In the genomic region with DNA sequence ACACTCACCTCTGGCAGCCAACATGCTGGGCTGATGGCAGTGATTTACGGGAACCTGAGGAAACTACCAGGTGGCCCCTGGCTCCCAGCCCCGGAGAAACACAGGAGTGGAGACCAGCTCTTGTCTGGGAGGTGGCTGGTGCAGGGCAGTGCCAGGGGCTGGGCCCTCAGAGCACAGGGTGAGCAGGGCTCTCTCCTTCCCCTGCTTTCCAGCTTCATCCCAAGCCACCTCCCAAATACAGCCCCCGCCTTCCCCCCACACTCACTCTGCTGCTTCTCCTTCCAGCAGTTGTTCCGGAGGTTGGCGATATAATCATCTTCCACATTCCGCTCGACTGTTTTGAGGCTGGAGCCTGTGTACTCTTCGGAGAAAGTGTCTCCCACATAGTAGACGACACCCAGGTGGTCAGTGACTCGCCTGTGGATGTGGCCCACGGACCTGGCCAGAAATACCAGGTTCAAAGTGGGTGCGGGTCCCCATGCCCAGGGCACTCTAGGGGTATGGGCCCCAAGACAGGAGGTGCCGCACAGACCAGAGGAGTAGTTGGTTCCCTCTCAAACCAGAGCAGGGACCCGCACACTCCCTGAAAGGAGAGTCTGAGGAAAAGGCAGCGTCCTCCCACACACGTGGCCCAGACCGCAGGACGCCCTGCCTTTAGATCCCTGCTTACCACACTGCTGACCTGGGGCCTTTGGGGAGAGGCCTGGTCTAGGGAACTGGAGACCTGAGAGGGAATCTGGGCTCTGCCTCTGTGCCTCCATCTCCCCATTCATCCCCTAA, we compare ENCODE assay signal across 8 cellular contexts. TPM values are rescaled to one million over a fixed set of nuclear protein-coding genes. Genes with fewer than 3 reads are reported as not detected.
A peak's percentile ranks its signal among the peaks of the same experiment; 100 is the strongest.
DNase-seq lines count a peak whose midpoint lies in the region; ATAC-seq and TF ChIP-seq lines count a peak whose summit lies in the region.

No MANE protein-coding gene starts in this region.

- H3K36me3 Mint-ChIP-seq in effector memory CD8-positive, alpha-beta T cell (ENCODE audit: insufficient read depth): peaks cover 65% of the 10 kb centered on the region
- peaks cover 28% of the 10 kb centered on the region for H3K36me3 Mint-ChIP-seq in nephron progenitor cell (ENCODE audit: low read depth)

- no peak overlapping the region for H3K18ac ChIP-seq in mesendoderm (ENCODE audit: low read length)

- no peak for TF ChIP-seq CTCF in A673 (conservative IDR thresholded peaks at IDR 0.05; ENCODE audit: low read depth, low read length)
- no peak for TF ChIP-seq CTCF in OCI-LY7 (conservative IDR thresholded peaks at IDR 0.05; ENCODE audit: low read length)
- no peak for TF ChIP-seq CTCF in nephron progenitor cell (IDR thresholded peaks at IDR 0.05)
- TF ChIP-seq CTCF in PC-3 (conservative IDR thresholded peaks at IDR 0.05; ENCODE audit: low read depth, low read length): no peak

- H3K79me2 ChIP-seq in OCI-LY7 (ENCODE audit: insufficient read depth, low read depth, low read length) (no peaks in the 10 kb centered on the region), mesendoderm (ENCODE audit: control insufficient read depth, insufficient read depth, low read length) (no peaks in the 10 kb centered on the region), PC-3 (ENCODE audit: low read length) (no peaks in the 10 kb centered on the region)

- no peak overlapping the region for H3K4me2 ChIP-seq in OCI-LY7 (ENCODE audit: low read length)
- no peak overlapping the region for H3K4me2 ChIP-seq in mesendoderm (ENCODE audit: low read length)
- H3K4me2 ChIP-seq in PC-3 (ENCODE audit: low read length): no peak overlapping the region

- H2AFZ ChIP-seq in OCI-LY7 (ENCODE audit: low read length) (no peak overlapping the region), PC-3 (ENCODE audit: low read length) (no peak overlapping the region)

- POLR2A ChIA-PET in A673 (lab: Charles Lee; ENCODE audit: low non-redundant PET) (no interaction called here), OCI-LY7 (lab: Charles Lee) (interaction anchor here (0.7 to 5.4 kb wide), 3 partner anchors 16 to 252 kb away, joined by 3 to 91 read pairs (median 4); no protein-coding TSS in a partner anchor), PC-3 (lab: Charles Lee; ENCODE audit: unreplicated experiment) (no interaction called here)

- DNase-seq in A673 (ENCODE audit: low spot score): no peak
- no peak for DNase-seq in OCI-LY7 (ENCODE audit: low spot score)
- DNase-seq in effector memory CD8-positive, alpha-beta T cell: no peak
- no peak for DNase-seq in nephron progenitor cell
- DNase-seq in mesendoderm: no peak
- no peak for DNase-seq in middle frontal gyrus (ENCODE audit: extremely low spot score, low spot score)
- DNase-seq in PC-3: no peak
- no peak for DNase-seq in SHP77 treated with DMSO at 0.1 percent for 48 hours (lab: John Stamatoyannopoulos, UW)

- intact Hi-C loops in A673 (cut with micrococcal nuclease; ENCODE audit: unreplicated experiment) (loop anchor here (2.0 to 10.0 kb wide), 3 partner anchors 379 to 1022 kb away; a partner anchor contains a TSS), OCI-LY7 (cut with micrococcal nuclease; ENCODE audit: unreplicated experiment) (loop anchor here (1.0 to 2.0 kb wide), 3 partner anchors 204 to 427 kb away; no protein-coding TSS in a partner anchor), PC-3 (cut with micrococcal nuclease) (no loop called here)

- no peak overlapping the region for H4K5ac ChIP-seq in mesendoderm (ENCODE audit: low read length)

- H3K36me3 ChIP-seq in A673 (ENCODE audit: insufficient read depth, low read length, poor library complexity, severe bottlenecking) (peaks cover 25% of the 10 kb centered on the region), OCI-LY7 (ENCODE audit: insufficient read depth, low read length) (peaks cover 65% of the 10 kb centered on the region), mesendoderm (ENCODE audit: control insufficient read depth, insufficient read depth, low read length) (peaks cover 7% of the 10 kb centered on the region), PC-3 (ENCODE audit: low read depth, low read length) (peaks cover 13% of the 10 kb centered on the region; the same call in 1 of the 2 replicates)

- H3K27me3 ChIP-seq in A673 (replicated peaks; ENCODE audit: insufficient read depth, low read depth, low read length, poor library complexity) (no peaks in the 10 kb centered on the region), mesendoderm (ENCODE audit: insufficient read depth, low read length, poor library complexity) (no peaks in the 10 kb centered on the region), PC-3 (ENCODE audit: low read length) (no peaks in the 10 kb centered on the region)

- H3K56ac ChIP-seq in mesendoderm (ENCODE audit: low read length): no peak overlapping the region

- no peak overlapping the region for H2BK5ac ChIP-seq in mesendoderm (ENCODE audit: low read length)

- no peak overlapping the region for H4K8ac ChIP-seq in mesendoderm (ENCODE audit: low read depth, low read length)

- peaks cover 53 to 54% of the 10 kb centered on the region in 2 donors for H3K4me1 Mint-ChIP-seq in effector memory CD8-positive, alpha-beta T cell (ENCODE audit: low read depth in 2 of 2)
- H3K4me1 Mint-ChIP-seq in nephron progenitor cell: peaks cover 58% of the 10 kb centered on the region

- no peaks in the 10 kb centered on the region for H4K20me1 ChIP-seq in OCI-LY7 (ENCODE audit: insufficient read depth, low read length)
- H4K20me1 ChIP-seq in PC-3 (ENCODE audit: low read length): no peaks in the 10 kb centered on the region

- no peak for ATAC-seq in effector memory CD8-positive, alpha-beta T cell (replicated peaks)
- no peak for ATAC-seq in PC-3

- H3K4ac ChIP-seq in mesendoderm (ENCODE audit: low read depth, low read length): no peak overlapping the region

- H2BK120ac ChIP-seq in mesendoderm (ENCODE audit: low read depth, low read length): no peak overlapping the region

- H3F3A ChIP-seq in PC-3 (ENCODE audit: low read length, unreplicated experiment): no peaks in the 10 kb centered on the region

- H3K4me3 Mint-ChIP-seq in effector memory CD8-positive, alpha-beta T cell: peak overlapping the region; percentile 85 to 88
- peak overlapping the region; percentile 13 for H3K4me3 Mint-ChIP-seq in nephron progenitor cell

- H3K4me1 ChIP-seq in A673 (ENCODE audit: insufficient read depth, low read length, poor library complexity, severe bottlenecking) (peaks cover 26% of the 10 kb centered on the region), OCI-LY7 (ENCODE audit: insufficient read depth, low read length, poor library complexity, severe bottlenecking) (peaks cover 45% of the 10 kb centered on the region), mesendoderm (ENCODE audit: control insufficient read depth, low read depth, low read length) (peaks cover 6% of the 10 kb centered on the region), PC-3 (ENCODE audit: insufficient read depth, low read length) (peaks cover 9% of the 10 kb centered on the region; the same call in 1 of the 2 replicates)

- peak overlapping the region; percentile 97 to 98 for H3K27ac Mint-ChIP-seq in effector memory CD8-positive, alpha-beta T cell
- peak overlapping the region; percentile 82 for H3K27ac Mint-ChIP-seq in nephron progenitor cell

- H3K9me3 ChIP-seq in A673 (ENCODE audit: low read depth, low read length, poor library complexity, severe bottlenecking) (no peaks in the 10 kb centered on the region), OCI-LY7 (ENCODE audit: low read length) (no peaks in the 10 kb centered on the region), PC-3 (ENCODE audit: low read length) (no peaks in the 10 kb centered on the region)

- H2AK5ac ChIP-seq in mesendoderm (ENCODE audit: low read length): no peak overlapping the region

- CTCF ChIA-PET in A673 (lab: Charles Lee): interaction anchor here (0.6 to 0.9 kb wide), 6 partner anchors 12 to 731 kb away, joined by 3 to 11 read pairs (median 4); no protein-coding TSS in a partner anchor
- CTCF ChIA-PET in OCI-LY7 (lab: Charles Lee; ENCODE audit: unreplicated experiment): interaction anchor here (0.6 to 1.8 kb wide), 3 partner anchors 61 to 204 kb away, joined by 3 to 6 read pairs (median 3); no protein-coding TSS in a partner anchor
- CTCF ChIA-PET in PC-3 (lab: Charles Lee): interaction anchor here (0.6 kb wide), 1 partner anchor 537 kb away, joined by 3 read pairs; no protein-coding TSS in a partner anchor

- no peak overlapping the region for H3K23ac ChIP-seq in mesendoderm (ENCODE audit: low read length)

- BruUV-seq in A673 (replicated peaks; lab: Mats Ljungman, UMichigan): no TSS peak
- BruUV-seq in OCI-LY7 (replicated peaks; lab: Mats Ljungman, UMichigan): no TSS peak
- BruUV-seq in PC-3 (replicated peaks; lab: Mats Ljungman, UMichigan): no TSS peak

- H3K27ac ChIP-seq in A673 (ENCODE audit: low read depth, low read length, poor library complexity, severe bottlenecking) (peak overlapping the region; percentile 47), OCI-LY7 (ENCODE audit: low read depth, low read length, poor library complexity, severe bottlenecking) (peak overlapping the region; percentile 80), mesendoderm (ENCODE audit: low read depth, low read length) (no peak overlapping the region), PC-3 (ENCODE audit: low read length) (no peak overlapping the region)

- H3K9me2 ChIP-seq in OCI-LY7 (ENCODE audit: insufficient read depth, low read length): no peaks in the 10 kb centered on the region
- no peaks in the 10 kb centered on the region for H3K9me2 ChIP-seq in PC-3 (replicated peaks; ENCODE audit: low read length)

- H3K4me3 ChIP-seq in A673 (ENCODE audit: low read depth, low read length, poor library complexity, severe bottlenecking): no peak overlapping the region
- H3K4me3 ChIP-seq in OCI-LY7 (ENCODE audit: low read depth, low read length, poor library complexity, severe bottlenecking): no peak overlapping the region
- no peak overlapping the region for H3K4me3 ChIP-seq in mesendoderm (ENCODE audit: low read length)
- H3K4me3 ChIP-seq in PC-3 (ENCODE audit: low read length): no peak overlapping the region

- no peaks in the 10 kb centered on the region for H3K9me3 Mint-ChIP-seq in effector memory CD8-positive, alpha-beta T cell
- no peaks in the 10 kb centered on the region for H3K9me3 Mint-ChIP-seq in nephron progenitor cell

- H3K9ac ChIP-seq in mesendoderm (ENCODE audit: low read length) (no peak overlapping the region), PC-3 (ENCODE audit: low read length) (no peak overlapping the region)

- no peak overlapping the region for H2BK15ac ChIP-seq in mesendoderm (replicated peaks; ENCODE audit: low read depth)

- WGBS in mesendoderm (ENCODE audit: extremely low coverage, insufficient coverage, low lambda C conversion rate): no CpG with 5 or more reads among the region's 18 CpGs

- H3K27me3 Mint-ChIP-seq in effector memory CD8-positive, alpha-beta T cell: no peaks in the 10 kb centered on the region
- no peaks in the 10 kb centered on the region for H3K27me3 Mint-ChIP-seq in nephron progenitor cell (ENCODE audit: low read depth, poor library complexity)

- no peaks in the 10 kb centered on the region for H3K79me1 ChIP-seq in mesendoderm (ENCODE audit: low read length)

RNA-seq across cellular contexts. Expression of a gene that starts 18.3 kb away (rescaled TPM):
- 29.5 and 31.2 TPM in 2 replicates for total RNA-seq in A673 (2021)
- total RNA-seq in OCI-LY7 (2014; rRNA removed; shearing (Covaris generic)): 22.8 and 27.4 TPM in 2 replicates
- total RNA-seq in OCI-LY7 (2022): 26.5 and 28.3 TPM in 2 replicates
- polyA plus RNA-seq in mesendoderm (2013, experiment 1 of 2): 15.4 TPM
- polyA plus RNA-seq in mesendoderm (2013, experiment 2 of 2): 15.1 TPM
- 25.7 and 30.9 TPM in 2 replicates for total RNA-seq in PC-3 (2014; rRNA removed)

Comparison
In these comparisons a context has a peak if more than half of its experiments do, and no peak if none do; other contexts are left out.
1. H3K27ac ChIP-seq: peak in A673 (single experiment) and OCI-LY7 (single experiment); none in mesendoderm (single experiment) and PC-3 (single experiment).